In the genomic region with DNA sequence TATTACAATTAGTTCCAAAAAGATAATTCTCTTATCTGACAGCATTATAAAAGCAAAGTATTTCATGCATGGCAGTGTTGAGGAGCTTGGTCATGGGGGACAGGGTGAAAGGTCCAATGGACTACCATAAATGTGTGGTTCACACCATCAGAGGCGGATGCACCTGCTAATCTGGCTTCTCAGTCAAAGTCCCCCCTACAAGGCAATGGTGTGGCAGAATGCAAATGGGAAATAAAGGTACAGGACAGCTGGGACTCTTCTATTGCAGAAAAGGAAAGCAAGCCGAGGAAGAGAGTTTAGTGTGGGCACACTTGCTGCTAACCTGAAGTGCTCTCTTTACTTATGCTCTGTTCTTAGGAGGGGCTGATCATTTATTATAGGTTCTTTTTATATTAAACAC, we compare ENCODE assay signal across 28 cellular contexts.
"Had no signal": no experiment of that assay in that cellular context is flagged by ENCODE, and none has a peak within 500 bp of the region (broad histone marks: within the 10 kb centered on the region; RNA-seq: fewer than 3 reads in every experiment).

No MANE protein-coding gene starts in this region.

- H3K4me1 Mint-ChIP-seq: activated CD4-positive, alpha-beta T cell treated with anti-CD3 and anti-CD28 coated beads for 36 hours; activated CD4-positive, alpha-beta T cell treated with anti-CD3 and anti-CD28 coated beads, Interleukin-2, amount 10 ng/mL, durations not matched to agents 24 days and 14 days; activated CD8-positive, alpha-beta memory T cell treated with anti-CD3 and anti-CD28 coated beads, Interleukin-2, amount 10 ng/mL, durations not matched to agents 7 days and 5 days; activated naive CD4-positive, alpha-beta T cell treated with anti-CD3 and anti-CD28 coated beads, Interleukin-2, amount 10 ng/mL, durations not matched to agents 7 days and 5 days; activated naive CD8-positive, alpha-beta T cell treated with anti-CD3 and anti-CD28 coated beads, Interleukin-2, amount 10 ng/mL, durations not matched to agents 7 days and 5 days had no signal

- H3K4me1 ChIP-seq: ascending aorta, breast epithelium, colonic mucosa had no signal

- H3K27ac ChIP-seq: ascending aorta, breast epithelium, cardiac muscle cell, colonic mucosa, epithelial cell of prostate had no signal

- H3K9me3 Mint-ChIP-seq: activated CD4-positive, alpha-beta memory T cell treated with anti-CD3 and anti-CD28 coated beads for 36 hours; activated CD4-positive, alpha-beta T cell treated with anti-CD3 and anti-CD28 coated beads, Interleukin-2, amount 10 ng/mL, durations not matched to agents 24 days and 14 days; activated naive CD4-positive, alpha-beta T cell treated with anti-CD3 and anti-CD28 coated beads, Interleukin-2, amount 10 ng/mL, durations not matched to agents 7 days and 5 days; activated naive CD4-positive, alpha-beta T cell treated with anti-CD3 and anti-CD28 coated beads, Interleukin-2, amount 50 U/mL, for 72 hours; activated naive CD8-positive, alpha-beta T cell treated with anti-CD3 and anti-CD28 coated beads, Interleukin-2, amount 10 ng/mL, durations not matched to agents 7 days and 5 days; activated T-cell treated with anti-CD3 and anti-CD28 coated beads, Interleukin-2, amount 50 U/mL, for 24 hours; activated T-cell treated with anti-CD3 and anti-CD28 coated beads, Interleukin-2, amount 50 U/mL, for 72 hours; brain had no signal

- H3K4me3 ChIP-seq: ascending aorta, breast epithelium, cardiac muscle cell, colonic mucosa had no signal

- ATAC-seq: activated CD4-positive, alpha-beta T cell treated with anti-CD3 and anti-CD28 coated beads for 36 hours; activated CD8-positive, alpha-beta memory T cell treated with anti-CD3 and anti-CD28 coated beads, Interleukin-2, amount 10 ng/mL, durations not matched to agents 7 days and 5 days; activated CD8-positive, alpha-beta T cell treated with anti-CD3 and anti-CD28 coated beads, Interleukin-2, amount 10 ng/mL, durations not matched to agents 7 days and 5 days; activated naive CD4-positive, alpha-beta T cell treated with anti-CD3 and anti-CD28 coated beads, Interleukin-2, amount 50 U/mL, for 72 hours; activated T-cell treated with anti-CD3 and anti-CD28 coated beads, Interleukin-2, amount 50 U/mL, for 72 hours had no signal

- H3K4me3 Mint-ChIP-seq: activated CD4-positive, alpha-beta memory T cell treated with anti-CD3 and anti-CD28 coated beads for 36 hours; activated CD4-positive, alpha-beta T cell treated with anti-CD3 and anti-CD28 coated beads for 36 hours; activated CD4-positive, alpha-beta T cell treated with anti-CD3 and anti-CD28 coated beads, Interleukin-2, amount 10 ng/mL, durations not matched to agents 24 days and 14 days; activated CD8-positive, alpha-beta memory T cell treated with anti-CD3 and anti-CD28 coated beads, Interleukin-2, amount 10 ng/mL, durations not matched to agents 7 days and 5 days; activated CD8-positive, alpha-beta T cell treated with anti-CD3 and anti-CD28 coated beads, Interleukin-2, amount 10 ng/mL, durations not matched to agents 7 days and 5 days; activated naive CD4-positive, alpha-beta T cell treated with anti-CD3 and anti-CD28 coated beads, Interleukin-2, amount 10 ng/mL, durations not matched to agents 7 days and 5 days; activated naive CD8-positive, alpha-beta T cell treated with anti-CD3 and anti-CD28 coated beads, Interleukin-2, amount 10 ng/mL, durations not matched to agents 7 days and 5 days; activated T-cell treated with anti-CD3 and anti-CD28 coated beads, Interleukin-2, amount 50 U/mL, for 24 hours; activated T-cell treated with anti-CD3 and anti-CD28 coated beads, Interleukin-2, amount 50 U/mL, for 72 hours; brain had no signal

- H3K27me3 Mint-ChIP-seq: activated CD4-positive, alpha-beta memory T cell treated with anti-CD3 and anti-CD28 coated beads for 36 hours; activated CD4-positive, alpha-beta T cell treated with anti-CD3 and anti-CD28 coated beads for 36 hours; activated CD4-positive, alpha-beta T cell treated with anti-CD3 and anti-CD28 coated beads, Interleukin-2, amount 10 ng/mL, durations not matched to agents 24 days and 14 days; activated CD8-positive, alpha-beta memory T cell treated with anti-CD3 and anti-CD28 coated beads, Interleukin-2, amount 10 ng/mL, durations not matched to agents 7 days and 5 days; activated naive CD4-positive, alpha-beta T cell treated with anti-CD3 and anti-CD28 coated beads, Interleukin-2, amount 10 ng/mL, durations not matched to agents 7 days and 5 days; activated naive CD8-positive, alpha-beta T cell treated with anti-CD3 and anti-CD28 coated beads, Interleukin-2, amount 10 ng/mL, durations not matched to agents 7 days and 5 days; activated T-cell treated with anti-CD3 and anti-CD28 coated beads, Interleukin-2, amount 50 U/mL, for 24 hours; brain had no signal

- H3K36me3 Mint-ChIP-seq: activated CD4-positive, alpha-beta memory T cell treated with anti-CD3 and anti-CD28 coated beads for 36 hours; activated CD8-positive, alpha-beta memory T cell treated with anti-CD3 and anti-CD28 coated beads, Interleukin-2, amount 10 ng/mL, durations not matched to agents 7 days and 5 days; activated naive CD4-positive, alpha-beta T cell treated with anti-CD3 and anti-CD28 coated beads, Interleukin-2, amount 10 ng/mL, durations not matched to agents 7 days and 5 days; activated naive CD4-positive, alpha-beta T cell treated with anti-CD3 and anti-CD28 coated beads, Interleukin-2, amount 50 U/mL, for 72 hours; brain had no signal

- H3K27ac Mint-ChIP-seq: activated CD4-positive, alpha-beta memory T cell treated with anti-CD3 and anti-CD28 coated beads for 36 hours; activated CD4-positive, alpha-beta T cell treated with anti-CD3 and anti-CD28 coated beads for 36 hours; activated CD4-positive, alpha-beta T cell treated with anti-CD3 and anti-CD28 coated beads, Interleukin-2, amount 10 ng/mL, durations not matched to agents 24 days and 14 days; activated CD8-positive, alpha-beta memory T cell treated with anti-CD3 and anti-CD28 coated beads, Interleukin-2, amount 10 ng/mL, durations not matched to agents 7 days and 5 days; activated CD8-positive, alpha-beta T cell treated with anti-CD3 and anti-CD28 coated beads, Interleukin-2, amount 10 ng/mL, durations not matched to agents 7 days and 5 days; activated naive CD4-positive, alpha-beta T cell treated with anti-CD3 and anti-CD28 coated beads, Interleukin-2, amount 10 ng/mL, durations not matched to agents 7 days and 5 days; activated naive CD4-positive, alpha-beta T cell treated with anti-CD3 and anti-CD28 coated beads, Interleukin-2, amount 50 U/mL, for 72 hours; activated naive CD8-positive, alpha-beta T cell treated with anti-CD3 and anti-CD28 coated beads, Interleukin-2, amount 10 ng/mL, durations not matched to agents 7 days and 5 days; activated T-cell treated with anti-CD3 and anti-CD28 coated beads, Interleukin-2, amount 50 U/mL, for 24 hours; activated T-cell treated with anti-CD3 and anti-CD28 coated beads, Interleukin-2, amount 50 U/mL, for 72 hours; brain had no signal

- H3K9me3 ChIP-seq: ascending aorta, breast epithelium, colonic mucosa had no signal

- H3K36me3 ChIP-seq: ascending aorta, breast epithelium, cardiac muscle cell, colonic mucosa had no signal

- DNase-seq: activated CD4-positive, alpha-beta memory T cell treated with anti-CD3 and anti-CD28 coated beads for 36 hours; activated CD4-positive, alpha-beta T cell treated with anti-CD3 and anti-CD28 coated beads for 36 hours; activated CD4-positive, alpha-beta T cell treated with anti-CD3 and anti-CD28 coated beads, Interleukin-2, amount 10 ng/mL, durations not matched to agents 24 days and 14 days; activated CD4-positive, CD25-positive, alpha-beta regulatory T cell; activated CD4-positive, CD25-positive, alpha-beta regulatory T cell treated with anti-CD3 and anti-CD28 coated beads, Interleukin-2, amount 50 U/mL, for 72 hours; activated CD8-positive, alpha-beta memory T cell treated with anti-CD3 and anti-CD28 coated beads, Interleukin-2, amount 10 ng/mL, durations not matched to agents 7 days and 5 days; activated CD8-positive, alpha-beta memory T cell treated with anti-CD3 and anti-CD28 coated beads, Interleukin-2, amount 50 U/mL, for 48 hours; activated CD8-positive, alpha-beta T cell treated with anti-CD3 and anti-CD28 coated beads, Interleukin-2, amount 10 ng/mL, durations not matched to agents 7 days and 5 days; activated gamma-delta T cell; activated naive CD4-positive, alpha-beta T cell; activated naive CD4-positive, alpha-beta T cell treated with anti-CD3 and anti-CD28 coated beads, Interleukin-2, amount 10 ng/mL, durations not matched to agents 7 days and 5 days; activated naive CD8-positive, alpha-beta T cell treated with anti-CD3 and anti-CD28 coated beads, Interleukin-2, amount 10 ng/mL, durations not matched to agents 7 days and 5 days; activated T-cell treated with anti-CD3 and anti-CD28 coated beads for 4 hours; activated T-cell treated with anti-CD3 and anti-CD28 coated beads, Interleukin-2, amount 50 U/mL, for 24 hours; activated T-cell treated with anti-CD3 and anti-CD28 coated beads, Interleukin-2, amount 50 U/mL, for 72 hours; central memory CD4-positive, alpha-beta T cell; cerebellar nuclear complex; colonic mucosa; effector CD8-positive, alpha-beta T cell; foreskin fibroblast; head of caudate nucleus; T-helper 2 cell had no signal

- H3K27me3 ChIP-seq: ascending aorta, breast epithelium, cardiac muscle cell, colonic mucosa had no signal
